ENCODE assay signal across 25 cellular contexts in the genomic region with DNA sequence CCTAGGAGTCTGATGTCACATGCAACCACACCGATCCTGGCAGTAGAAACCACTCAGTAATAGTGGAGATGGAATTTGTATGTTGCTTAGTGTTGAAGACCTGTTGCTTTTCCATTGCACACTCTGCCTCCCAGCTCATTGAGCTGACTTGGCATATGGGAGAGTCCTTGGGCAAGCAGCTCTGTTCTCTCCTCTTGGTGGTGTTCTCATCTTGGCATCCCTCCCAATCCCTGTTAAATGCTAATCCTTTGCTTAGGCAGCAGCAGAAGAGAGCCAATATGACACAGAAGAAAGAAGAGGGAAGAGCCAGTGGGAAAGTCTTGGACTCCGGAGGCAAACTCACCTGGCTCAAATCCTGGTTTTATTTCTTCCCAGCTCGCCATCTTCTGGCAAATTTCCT.
DNase-seq lines count a peak whose midpoint lies in the region; ATAC-seq, FAIRE-seq and TF ChIP-seq lines count a peak whose summit lies in the region.
"Had no signal": no experiment of that assay in that cellular context is flagged by ENCODE, and none has a peak within 500 bp of the region (broad histone marks: within the 10 kb centered on the region; RNA-seq: fewer than 3 reads in every experiment).

No MANE protein-coding gene starts in this region.

- no peak for FAIRE-seq in bronchial epithelial cell (lab: Jason Lieb, UNC)
- FAIRE-seq: endometrium had no signal

- POLR2A ChIA-PET in A673 (lab: Charles Lee; ENCODE audit: low non-redundant PET), result no interaction called here

- H3K9me3 ChIP-seq in A673 (ENCODE audit: low read depth, low read length, poor library complexity, severe bottlenecking) (no peaks in the 10 kb centered on the region), MG63 (no peaks in the 10 kb centered on the region)
- H3K9me3 ChIP-seq: left lung, right lobe of liver, SJSA1, thoracic aorta had no signal

- H3K4me1 ChIP-seq in A673 (ENCODE audit: insufficient read depth, low read length, poor library complexity, severe bottlenecking), result no peaks in the 10 kb centered on the region
- H3K4me1 ChIP-seq: left lung, right lobe of liver, SJSA1 had no signal

- H3K36me3 ChIP-seq in A673 (ENCODE audit: insufficient read depth, low read length, poor library complexity, severe bottlenecking), result no peaks in the 10 kb centered on the region
- no peaks in the 10 kb centered on the region for H3K36me3 ChIP-seq in MG63
- H3K36me3 ChIP-seq in bronchial epithelial cell (ENCODE audit: control insufficient read depth, insufficient read depth, low read length), result no peaks in the 10 kb centered on the region
- H3K36me3 ChIP-seq: left lung, right lobe of liver, SJSA1, thoracic aorta had no signal

- TF ChIP-seq CTCF in A673 (conservative IDR thresholded peaks at IDR 0.05; ENCODE audit: low read depth, low read length) (no peak), bronchial epithelial cell (IDR thresholded peaks at IDR 0.05; ENCODE audit: insufficient read depth, low read length, severe bottlenecking) (no peak)

- H3K4me3 ChIP-seq in A673 (ENCODE audit: low read depth, low read length, poor library complexity, severe bottlenecking) (no peak overlapping the region), MG63 (no peak overlapping the region), bronchial epithelial cell (ENCODE audit: low read depth, low read length) (no peak overlapping the region)
- H3K4me3 ChIP-seq: coronary artery, left lung, right lobe of liver, SJSA1, thoracic aorta had no signal

- H3K27me3 ChIP-seq in A673 (replicated peaks; ENCODE audit: insufficient read depth, low read depth, low read length, poor library complexity) (peaks cover 12% of the 10 kb centered on the region), MG63 (peaks cover 30% of the 10 kb centered on the region), bronchial epithelial cell (ENCODE audit: control insufficient read depth, insufficient read depth, low read length) (no peaks in the 10 kb centered on the region)
- H3K27me3 ChIP-seq: left lung, right lobe of liver had no signal

- DNase-seq in A673 (ENCODE audit: low spot score) (peak; percentile 39), MG63 (peak; percentile 36), bronchial epithelial cell (ENCODE audit: low read depth) (peak; percentile 86), kidney glomerular epithelial cell (lab: John Stamatoyannopoulos, UW) (peak; percentile 75), T-helper 9 cell (no peak), NCI-H345 treated with DMSO at 0.1 percent for 48 hours (lab: John Stamatoyannopoulos, UW; ENCODE audit: unreplicated experiment) (no peak)
- DNase-seq: activated B cell treated with CpG ODN at 0.5 μM for 24 hours; activated T-cell treated with anti-CD3 and anti-CD28 coated beads, Interleukin-2, amount 50 U/mL, for 72 hours; CD8-positive, alpha-beta T cell; EL; foreskin fibroblast; IMR-90; left lung; MM.1S; NCI-H146; OCI-M1; right lobe of liver; T-helper 17 cell had no signal

- CTCF ChIA-PET in A673 (lab: Charles Lee), result no interaction called here

- BruUV-seq in A673 (replicated peaks; lab: Mats Ljungman, UMichigan), result no TSS peak

- ATAC-seq in GM18867 (IDR thresholded peaks at IDR 0.05; ENCODE audit: unreplicated experiment), result no peak
- no peak for ATAC-seq in GM21423 (IDR thresholded peaks at IDR 0.05; ENCODE audit: unreplicated experiment)
- ATAC-seq: activated naive CD4-positive, alpha-beta T cell treated with anti-CD3 and anti-CD28 coated beads, Interleukin-2, amount 50 U/mL, for 72 hours; activated T-cell treated with anti-CD3 and anti-CD28 coated beads, Interleukin-2, amount 50 U/mL, for 72 hours; CD8-positive, alpha-beta T cell; left lung; T-helper 17 cell had no signal

- intact Hi-C loops in A673 (cut with micrococcal nuclease; ENCODE audit: unreplicated experiment), result no loop called here

- no peak overlapping the region for H3K27ac ChIP-seq in A673 (ENCODE audit: low read depth, low read length, poor library complexity, severe bottlenecking)
- H3K27ac ChIP-seq: coronary artery, left lung, right lobe of liver, SJSA1, thoracic aorta had no signal

Comparison
In these comparisons a context has a peak if more than half of its experiments do, and no peak if none do; other contexts are left out.
1. DNase-seq: peak in A673 (single experiment), MG63 (single experiment), bronchial epithelial cell (single experiment) and kidney glomerular epithelial cell (single experiment); none in T-helper 9 cell (single experiment) and NCI-H345 treated with DMSO at 0.1 percent for 48 hours (single experiment).